ENCODE assay signal across 17 cellular contexts in genomic region chr6:3482869-3483268, GRCh38. TPM values are rescaled to one million over a fixed set of nuclear protein-coding genes. Genes with fewer than 3 reads are reported as not detected.
DNase-seq lines count a peak whose midpoint lies in the region; ATAC-seq and TF ChIP-seq lines count a peak whose summit lies in the region.
"Had no signal": no experiment of that assay in that cellular context is flagged by ENCODE, and none has a peak within 500 bp of the region (broad histone marks: within the 10 kb centered on the region; RNA-seq: fewer than 3 reads in every experiment).

No MANE protein-coding gene starts in this region.

- no peaks in the 10 kb centered on the region for H3K79me1 ChIP-seq in IMR-90 (ENCODE audit: low read depth in 1 of 2, low read length in 2 of 2)
- H3K79me1 ChIP-seq in neuronal stem cell (ENCODE audit: low read depth, low read length) = no peaks in the 10 kb centered on the region

- H2BK120ac ChIP-seq in IMR-90 (ENCODE audit: low read depth, low read length) = no peak overlapping the region
- no peak overlapping the region for H2BK120ac ChIP-seq in neuronal stem cell (ENCODE audit: low read depth, low read length)

- H2AFZ ChIP-seq in IMR-90 (replicated peaks; ENCODE audit: low read length, poor library complexity) (peak overlapping the region; percentile 49), neuronal stem cell (ENCODE audit: low read length) (no peak overlapping the region)
- H2AFZ ChIP-seq: GM23248 had no signal

- H2BK12ac ChIP-seq in neuronal stem cell (ENCODE audit: low read length) = no peak overlapping the region

- H3K9me1 ChIP-seq in IMR-90 (ENCODE audit: insufficient read depth, low read length) = no peaks in the 10 kb centered on the region

- no peak for ATAC-seq in IMR-90 (ENCODE audit: low read depth)
- peak; percentile 30 for ATAC-seq in esophagus mucosa
- ATAC-seq in GM21381 (IDR thresholded peaks at IDR 0.05; ENCODE audit: unreplicated experiment) = no peak
- ATAC-seq: CD8-positive, alpha-beta T cell; HCT116; HepG2 had no signal

- no peak for TF ChIP-seq CTCF in IMR-90 (conservative IDR thresholded peaks at IDR 0.05; ENCODE audit: low read depth, low read length)

- H3K9ac ChIP-seq in IMR-90 (ENCODE audit: low read depth, low read length) (no peak overlapping the region), neuronal stem cell (ENCODE audit: low read depth, low read length, poor library complexity) (no peak overlapping the region)
- H3K9ac ChIP-seq: BLaER1 treated with 17β-estradiol and CSF1 and Interleukin-3, amounts not matched to agents 10 nM and 100 nM; GM23248 had no signal

- no peak overlapping the region for H3K27ac ChIP-seq in IMR-90 (ENCODE audit: insufficient read depth, low read length)
- H3K27ac ChIP-seq in neuronal stem cell (replicated peaks; ENCODE audit: low read length) = no peak overlapping the region
- H3K27ac ChIP-seq: BLaER1 treated with 17β-estradiol and CSF1 and Interleukin-3, amounts not matched to agents 10 nM and 100 nM; GM23248 had no signal

- H3K18ac ChIP-seq in IMR-90 (ENCODE audit: low read depth, low read length) = no peak overlapping the region
- H3K18ac ChIP-seq in neuronal stem cell (ENCODE audit: low read length) = peak overlapping the region; percentile 71

- H3K23ac ChIP-seq in IMR-90 (ENCODE audit: low read depth, low read length) (no peak overlapping the region), neuronal stem cell (ENCODE audit: low read depth, low read length, poor library complexity) (no peak overlapping the region)

- POLR2A ChIA-PET in IMR-90 (lab: Charles Lee; ENCODE audit: unreplicated experiment) = no interaction called here

- H3K4me3 ChIP-seq in IMR-90 (ENCODE audit: insufficient read depth, low read depth, low read length) (no peak overlapping the region), neuronal stem cell (ENCODE audit: low read length in 2 of 2) (no peak overlapping the region), MG63 (no peak overlapping the region)
- H3K4me3 ChIP-seq: BLaER1 treated with 17β-estradiol and CSF1 and Interleukin-3, amounts not matched to agents 10 nM and 100 nM; GM23248 had no signal

- peaks cover 28% of the 10 kb centered on the region for H3K27me3 ChIP-seq in IMR-90 (ENCODE audit: control insufficient read depth, insufficient read depth, low read length)
- no peaks in the 10 kb centered on the region for H3K27me3 ChIP-seq in neuronal stem cell (ENCODE audit: control insufficient read depth in 3 of 3, insufficient read depth in 3 of 3, low read depth in 1 of 3, low read length in 3 of 3)
- no peaks in the 10 kb centered on the region for H3K27me3 ChIP-seq in MG63
- H3K27me3 ChIP-seq: BLaER1 treated with 17β-estradiol and CSF1 and Interleukin-3, amounts not matched to agents 10 nM and 100 nM had no signal

- CTCF ChIA-PET in IMR-90 (lab: Yijun Ruan, JAX) = no interaction called here

- H3K9me3 ChIP-seq in IMR-90 (ENCODE audit: control insufficient read depth, insufficient read depth, low read length) = peaks cover 17% of the 10 kb centered on the region
- peaks cover 4 to 17% of the 10 kb centered on the region in 2 donors for H3K9me3 ChIP-seq in neuronal stem cell (replicated peaks in 1 of 2; ENCODE audit: control insufficient read depth in 2 of 2, insufficient read depth in 1 of 2, low read depth in 1 of 2, low read length in 2 of 2)
- peaks cover 4% of the 10 kb centered on the region; the same call in 1 of the 2 replicates for H3K9me3 ChIP-seq in MG63

- H2BK15ac ChIP-seq in IMR-90 (ENCODE audit: low read depth, low read length) = no peak overlapping the region
- no peak overlapping the region for H2BK15ac ChIP-seq in neuronal stem cell (ENCODE audit: low read length)

- H3K36me3 ChIP-seq in IMR-90 (ENCODE audit: control insufficient read depth, insufficient read depth, low read length) (no peaks in the 10 kb centered on the region), neuronal stem cell (replicated peaks in 1 of 2; ENCODE audit: control insufficient read depth in 2 of 2, insufficient read depth in 2 of 2, low read length in 2 of 2) (no peaks in the 10 kb centered on the region), MG63 (no peaks in the 10 kb centered on the region)
- H3K36me3 ChIP-seq: BLaER1 treated with 17β-estradiol and CSF1 and Interleukin-3, amounts not matched to agents 10 nM and 100 nM had no signal

- H3K4me1 ChIP-seq in IMR-90 (ENCODE audit: control insufficient read depth, insufficient read depth, low read length) (no peaks in the 10 kb centered on the region), neuronal stem cell (ENCODE audit: control insufficient read depth in 2 of 2, insufficient read depth in 1 of 2, low read depth in 1 of 2, low read length in 2 of 2) (peaks cover 2 to 11% of the 10 kb centered on the region in 2 donors)

- H2BK5ac ChIP-seq in IMR-90 (ENCODE audit: low read depth, low read length, poor library complexity, severe bottlenecking) = no peak overlapping the region
- H2BK5ac ChIP-seq in neuronal stem cell (ENCODE audit: low read length) = peak overlapping the region; percentile 16

- H4K8ac ChIP-seq in IMR-90 (ENCODE audit: low read depth in 2 of 2, low read length in 2 of 2) = no peak overlapping the region
- H4K8ac ChIP-seq in neuronal stem cell (ENCODE audit: low read depth, low read length) = no peak overlapping the region

- no TSS peak for BruUV-seq in IMR-90 (replicated peaks; lab: Mats Ljungman, UMichigan)

- intact Hi-C loops in IMR-90 (cut with micrococcal nuclease) = no loop called here

- H4K5ac ChIP-seq in IMR-90 (ENCODE audit: low read depth, low read length) = no peak overlapping the region

- H3K14ac ChIP-seq in IMR-90 (replicated peaks; ENCODE audit: low read depth, low read length) (no peak overlapping the region), neuronal stem cell (ENCODE audit: low read length) (no peak overlapping the region)

- TF ChIP-seq POLR2A in IMR-90 (IDR thresholded peaks at IDR 0.05; ENCODE audit: low read depth, low read length) = no peak

- DNase-seq in IMR-90 (no peak), cerebellum (ENCODE audit: low spot score) (peak; percentile 35), neuronal stem cell (ENCODE audit: low spot score) (no peak), MG63 (no peak), GDM1 (lab: John Stamatoyannopoulos, UW) (no peak)
- DNase-seq: Calu3; CD8-positive, alpha-beta T cell; DMS79 treated with DMSO at 0.1 percent for 48 hours; GM23248; H7; HFFc6; KG1 had no signal

- H4K20me1 ChIP-seq in IMR-90 (ENCODE audit: insufficient read depth, low read length) = no peaks in the 10 kb centered on the region
- H4K20me1 ChIP-seq: BLaER1 treated with 17β-estradiol and CSF1 and Interleukin-3, amounts not matched to agents 10 nM and 100 nM had no signal

- WGBS in IMR-90 (ENCODE audit: extremely low coverage in 2 of 2, insufficient read length in 1 of 2), 2 experiments = 60% methylated on average over 3 of the region's 4 CpGs; no CpG with 5 or more reads in 1 of the 2 experiments
- WGBS in neuronal stem cell (ENCODE audit: extremely low coverage in 2 of 2, insufficient read length in 2 of 2, insufficient replicate concordance in 1 of 2), 2 donors = no CpG with 5 or more reads among the region's 4 CpGs

- no peak overlapping the region for H3K56ac ChIP-seq in IMR-90 (ENCODE audit: extremely low read depth, insufficient read depth, low read length)

- H2AK9ac ChIP-seq in IMR-90 (replicated peaks; ENCODE audit: low read depth, low read length, poor library complexity) = no peak overlapping the region

- H2BK20ac ChIP-seq in IMR-90 (ENCODE audit: low read depth, low read length) = no peak overlapping the region

- TF ChIP-seq RAD21 in IMR-90 (IDR thresholded peaks at IDR 0.05; ENCODE audit: low read length) = no peak

- dilution Hi-C loops in IMR-90 (cut with HindIII; ENCODE audit: low sequenced_read_pairs, unreplicated experiment) = no loop called here

- H3K4me2 ChIP-seq in IMR-90 (ENCODE audit: low read depth, low read length) (no peak overlapping the region), neuronal stem cell (ENCODE audit: insufficient read depth, low read length, poor library complexity, severe bottlenecking) (no peak overlapping the region)
- H3K4me2 ChIP-seq: BLaER1 treated with 17β-estradiol and CSF1 and Interleukin-3, amounts not matched to agents 10 nM and 100 nM had no signal

- in situ Hi-C loops in IMR-90 (cut with MboI; ENCODE audit: low sequenced_read_pairs) = no loop called here

- no peak overlapping the region for H4K91ac ChIP-seq in IMR-90 (ENCODE audit: insufficient read depth, low read depth, low read length)
- no peak overlapping the region for H4K91ac ChIP-seq in neuronal stem cell (ENCODE audit: low read depth, low read length, poor library complexity)

- H3K4ac ChIP-seq in IMR-90 (ENCODE audit: low read depth, low read length) = no peak overlapping the region
- no peak overlapping the region for H3K4ac ChIP-seq in neuronal stem cell (ENCODE audit: low read length)

- H2AK5ac ChIP-seq in IMR-90 (ENCODE audit: low read depth, low read length) (no peak overlapping the region), neuronal stem cell (ENCODE audit: low read depth, low read length) (no peak overlapping the region)

TF ChIP-seq in IMR-90, 13 proteins besides CTCF, POLR2A, EP300 and RAD21 (continues in another document):
- TF ChIP-seq FOS (IDR thresholded peaks at IDR 0.05; ENCODE audit: low read depth, low read length) (no peak), CEBPB (IDR thresholded peaks at IDR 0.05; ENCODE audit: low read depth, low read length) (no peak), RFX5 (IDR thresholded peaks at IDR 0.05; ENCODE audit: low read depth, low read length) (no peak), RCOR1 (IDR thresholded peaks at IDR 0.05; ENCODE audit: insufficient replicate concordance, low read length) (no peak), NFE2L2 (IDR thresholded peaks at IDR 0.05; ENCODE audit: low read depth, low read length) (no peak), BHLHE40 (IDR thresholded peaks at IDR 0.05; ENCODE audit: low read depth, low read length) (no peak), MAFK (IDR thresholded peaks at IDR 0.05; ENCODE audit: low read depth, low read length) (no peak), MXI1 (IDR thresholded peaks at IDR 0.05; ENCODE audit: borderline replicate concordance, low read depth, low read length) (no peak), USF2 (IDR thresholded peaks at IDR 0.05; ENCODE audit: low read depth, low read length) (no peak)

RNA-seq across cellular contexts. Expression of gene SLC22A23, which starts 26.0 kb away (rescaled TPM):
- total RNA-seq in IMR-90 (2012; rRNA removed) (0.56 and 0.72 TPM in 2 replicates), cerebellum (40.4 TPM), esophagus mucosa (36.3 TPM)
- 1.1 and 1.6 TPM in 2 replicates for polyA plus RNA-seq in IMR-90 (2012; rRNA removed)
- polyA plus RNA-seq in IMR-90 (2012; cell fraction: cytosol; rRNA removed) = 1.2 and 1.9 TPM in 2 replicates
- 1.9 TPM in 2 replicates for polyA plus RNA-seq in IMR-90 (2012; cell fraction: nucleus; rRNA removed; ENCODE audit: low replicate concordance)
- polyA plus RNA-seq in neuronal stem cell (2013, experiment 1 of 2) = 3.6 TPM
- 3.7 TPM for polyA plus RNA-seq in neuronal stem cell (2013, experiment 2 of 2)
- 0.12 and 2.8 TPM in 2 replicates for total RNA-seq in MG63 (2014; rRNA removed; shearing (Covaris generic); ENCODE audit: low replicate concordance)
